22 cellular contexts compared by ENCODE assay signal in the genomic region with DNA sequence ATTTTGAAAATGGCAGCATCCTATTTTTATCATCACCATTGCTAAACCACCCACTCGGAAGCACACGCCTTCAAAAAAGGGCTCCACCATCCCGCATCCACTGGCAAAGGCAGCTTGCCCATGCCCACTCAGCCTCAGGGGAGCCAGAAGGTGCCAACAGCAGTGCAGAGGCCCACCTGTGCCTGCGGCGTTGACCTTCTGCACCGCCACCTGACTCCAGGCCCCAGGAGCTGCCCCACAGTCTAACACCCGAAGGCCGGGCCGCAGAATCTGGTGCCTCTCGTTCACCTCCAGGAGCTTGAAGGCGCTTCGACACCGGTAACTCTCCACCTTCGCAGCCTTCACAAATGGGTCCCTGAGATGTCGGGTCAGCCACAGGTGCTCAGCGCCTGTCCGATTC.
"Had no signal": no experiment of that assay in that cellular context is flagged by ENCODE, and none has a peak within 500 bp of the region (broad histone marks: within the 10 kb centered on the region; RNA-seq: fewer than 3 reads in every experiment).

No MANE protein-coding gene starts in this region.

- H3K27ac Mint-ChIP-seq: activated CD4-positive, alpha-beta T cell treated with anti-CD3 and anti-CD28 coated beads, Interleukin-2, amount 10 ng/mL, durations not matched to agents 7 days and 5 days; activated CD8-positive, alpha-beta T cell treated with anti-CD3 and anti-CD28 coated beads, Interleukin-2, amount 10 ng/mL, durations not matched to agents 7 days and 5 days; activated naive CD4-positive, alpha-beta T cell treated with anti-CD3 and anti-CD28 coated beads, Interleukin-2, amount 50 U/mL, for 24 hours; activated T-cell treated with anti-CD3 and anti-CD28 coated beads, Interleukin-2, amount 50 U/mL, for 24 hours; naive thymus-derived CD4-positive, alpha-beta T cell had no signal

- ATAC-seq: activated CD8-positive, alpha-beta T cell treated with anti-CD3 and anti-CD28 coated beads, Interleukin-2, amount 10 ng/mL, durations not matched to agents 7 days and 5 days; foreskin keratinocyte; mucosa of descending colon; naive thymus-derived CD4-positive, alpha-beta T cell; stimulated activated naive B cell treated with anti-CD40 and anti-IgM and Interleukin-4, amounts not matched to agents 10 μg/mL and 1 μg/mL and 100 μg/mL, for 72 hours had no signal

- H3K9ac ChIP-seq: parathyroid adenoma had no signal

- H2AFZ ChIP-seq: hepatocyte, parathyroid adenoma had no signal

- DNase-seq: activated CD4-positive, alpha-beta T cell treated with anti-CD3 and anti-CD28 coated beads, Interleukin-2, amount 10 ng/mL, durations not matched to agents 7 days and 5 days; activated CD4-positive, CD25-positive, alpha-beta regulatory T cell; activated CD8-positive, alpha-beta T cell treated with anti-CD3 and anti-CD28 coated beads, Interleukin-2, amount 10 ng/mL, durations not matched to agents 7 days and 5 days; activated effector memory CD4-positive, alpha-beta T cell treated with Interleukin-2 at 50 U/mL for 16 hours; activated T-cell treated with anti-CD3 and anti-CD28 coated beads, Interleukin-2, amount 50 U/mL, for 24 hours; dermis blood vessel endothelial cell; effector memory CD4-positive, alpha-beta T cell; foreskin keratinocyte; mesenchymal stem cell; mucosa of descending colon; naive thymus-derived CD4-positive, alpha-beta T cell; sigmoid colon; spleen; stimulated activated CD4-positive, alpha-beta T cell treated with anti-CD3 and anti-CD28 coated beads, Interleukin-4, amount 100 ng/mL, for 4 hours; stimulated activated naive B cell treated with anti-CD40 and anti-IgM and Interleukin-4, amounts not matched to agents 10 μg/mL and 1 μg/mL and 100 μg/mL, for 72 hours; T-helper 9 cell had no signal

- H3K9me3 ChIP-seq: mucosa of descending colon, sigmoid colon, spleen, thoracic aorta had no signal

- H3K27me3 ChIP-seq: cardiac muscle cell, foreskin keratinocyte, hepatocyte, sigmoid colon, spleen had no signal

- H3K27me3 Mint-ChIP-seq: activated CD4-positive, alpha-beta T cell treated with anti-CD3 and anti-CD28 coated beads, Interleukin-2, amount 10 ng/mL, durations not matched to agents 7 days and 5 days; activated naive CD4-positive, alpha-beta T cell treated with anti-CD3 and anti-CD28 coated beads, Interleukin-2, amount 50 U/mL, for 24 hours; activated T-cell treated with anti-CD3 and anti-CD28 coated beads, Interleukin-2, amount 50 U/mL, for 24 hours; naive thymus-derived CD4-positive, alpha-beta T cell; stimulated activated naive B cell treated with anti-CD40 and anti-IgM and Interleukin-4, amounts not matched to agents 10 μg/mL and 1 μg/mL and 100 μg/mL, for 72 hours had no signal

- H3K4me2 ChIP-seq: hepatocyte had no signal

- H3K9me3 Mint-ChIP-seq: activated CD4-positive, alpha-beta T cell treated with anti-CD3 and anti-CD28 coated beads, Interleukin-2, amount 10 ng/mL, durations not matched to agents 7 days and 5 days; activated naive CD4-positive, alpha-beta T cell treated with anti-CD3 and anti-CD28 coated beads, Interleukin-2, amount 50 U/mL, for 24 hours; activated T-cell treated with anti-CD3 and anti-CD28 coated beads, Interleukin-2, amount 50 U/mL, for 24 hours; naive thymus-derived CD4-positive, alpha-beta T cell had no signal

- H3K4me3 ChIP-seq: cardiac muscle cell, hepatocyte, mucosa of descending colon, sigmoid colon, spleen, thoracic aorta had no signal

- H3K4me3 Mint-ChIP-seq: activated CD4-positive, alpha-beta T cell treated with anti-CD3 and anti-CD28 coated beads, Interleukin-2, amount 10 ng/mL, durations not matched to agents 7 days and 5 days; activated CD8-positive, alpha-beta T cell treated with anti-CD3 and anti-CD28 coated beads, Interleukin-2, amount 10 ng/mL, durations not matched to agents 7 days and 5 days; activated T-cell treated with anti-CD3 and anti-CD28 coated beads, Interleukin-2, amount 50 U/mL, for 24 hours had no signal

- H3K27ac ChIP-seq: cardiac muscle cell, epithelial cell of prostate, foreskin keratinocyte, hepatocyte, parathyroid adenoma, sigmoid colon, thoracic aorta had no signal
